In the genomic region with DNA sequence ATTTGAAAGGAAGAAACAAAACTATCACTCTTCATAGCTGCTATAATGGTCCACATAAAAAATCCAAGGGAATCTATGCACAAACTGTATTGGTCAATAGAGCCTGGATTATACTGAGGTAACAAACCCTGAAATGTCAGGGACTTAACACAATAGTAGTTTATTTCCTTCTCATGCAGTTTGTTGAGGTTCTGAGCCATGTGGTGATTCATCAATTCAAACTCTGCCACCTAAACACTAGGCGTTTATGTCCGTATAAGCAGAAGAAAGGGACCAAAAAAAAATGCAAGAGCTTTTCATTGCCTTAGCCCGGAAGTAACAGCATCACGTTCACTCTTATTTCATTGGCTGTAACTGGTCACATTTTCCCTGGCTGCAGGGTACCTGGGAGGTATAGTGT, we compare ENCODE assay signal across 15 cellular contexts.
DNase-seq lines count a peak whose midpoint lies in the region; ATAC-seq and TF ChIP-seq lines count a peak whose summit lies in the region.
"Had no signal": no experiment of that assay in that cellular context is flagged by ENCODE, and none has a peak within 500 bp of the region (broad histone marks: within the 10 kb centered on the region; RNA-seq: fewer than 3 reads in every experiment).

No MANE protein-coding gene starts in this region.

- POLR2A ChIA-PET in PC-3 (lab: Charles Lee; ENCODE audit: unreplicated experiment) = no interaction called here

- H3K4me3 Mint-ChIP-seq in GM23338 = no peak overlapping the region
- H3K4me3 Mint-ChIP-seq: B cell; CD4-positive, alpha-beta T cell; H9; IgD-negative memory B cell had no signal

- DNase-seq in GM23338 (ENCODE audit: low spot score) (no peak), PC-3 (peak; percentile 39), epithelial cell of prostate (ENCODE audit: low read depth, low spot score) (peak; percentile 29), activated gamma-delta T cell (lab: John Stamatoyannopoulos, UW) (no peak), NAMALWA (ENCODE audit: low spot score) (no peak)
- DNase-seq in activated CD4-positive, alpha-beta T cell treated with anti-CD3 and anti-CD28 coated beads, Interleukin-2, amount 50 U/mL, for 48 hours = no peak
- DNase-seq in activated effector memory CD4-positive, alpha-beta T cell treated with anti-CD3 and anti-CD28 coated beads, Interleukin-2, amount 50 U/mL, for 16 hours = no peak
- DNase-seq: C1 segment of cervical spinal cord; CD4-positive, alpha-beta T cell; DMS153; GF-D8; GM23248; H9 had no signal

- H3K36me3 ChIP-seq in GM23338 (ENCODE audit: insufficient read depth) (no peaks in the 10 kb centered on the region), PC-3 (ENCODE audit: low read depth, low read length) (no peaks in the 10 kb centered on the region)

- no peaks in the 10 kb centered on the region for H3K4me1 Mint-ChIP-seq in GM23338
- H3K4me1 Mint-ChIP-seq: B cell, H9, IgD-negative memory B cell had no signal

- H3K9me3 ChIP-seq in PC-3 (ENCODE audit: low read length) = no peaks in the 10 kb centered on the region

- intact Hi-C loops in PC-3 (cut with micrococcal nuclease) = no loop called here

- H3K27ac ChIP-seq in GM23338 (ENCODE audit: low read depth) = no peak overlapping the region
- no peak overlapping the region for H3K27ac ChIP-seq in PC-3 (ENCODE audit: low read length)
- no peak overlapping the region for H3K27ac ChIP-seq in epithelial cell of prostate
- H3K27ac ChIP-seq: GM23248 had no signal

- H3K27me3 Mint-ChIP-seq in GM23338 (ENCODE audit: insufficient read depth, low read depth, poor library complexity) = peaks cover 1% of the 10 kb centered on the region
- H3K27me3 Mint-ChIP-seq: B cell; CD4-positive, alpha-beta T cell had no signal

- H3K9me2 ChIP-seq in GM23338 (ENCODE audit: insufficient read depth) (peaks cover 3% of the 10 kb centered on the region), PC-3 (replicated peaks; ENCODE audit: low read length) (no peaks in the 10 kb centered on the region)

- H2AFZ ChIP-seq in GM23338 = 0 out of 2 replicates have a peak overlapping the region, but pooled peaks have one; percentile 59
- no peak overlapping the region for H2AFZ ChIP-seq in PC-3 (ENCODE audit: low read length)
- H2AFZ ChIP-seq: GM23248 had no signal

- H3K4me2 ChIP-seq in GM23338 = no peak overlapping the region
- H3K4me2 ChIP-seq in PC-3 (ENCODE audit: low read length) = no peak overlapping the region

- no peaks in the 10 kb centered on the region for H3K27me3 ChIP-seq in GM23338 (ENCODE audit: insufficient read depth)
- H3K27me3 ChIP-seq in PC-3 (ENCODE audit: low read length) = no peaks in the 10 kb centered on the region

- CTCF ChIA-PET in PC-3 (lab: Charles Lee) = no interaction called here

- no peak for TF ChIP-seq CTCF in GM23338 (conservative IDR thresholded peaks at IDR 0.05; ENCODE audit: low read depth in 2 of 2)
- TF ChIP-seq CTCF in PC-3 (conservative IDR thresholded peaks at IDR 0.05; ENCODE audit: low read depth, low read length) = no peak

- H3K79me2 ChIP-seq in GM23338 (replicated peaks; ENCODE audit: insufficient read depth) = no peaks in the 10 kb centered on the region
- no peaks in the 10 kb centered on the region for H3K79me2 ChIP-seq in PC-3 (ENCODE audit: low read length)

- H3K36me3 Mint-ChIP-seq in GM23338 (ENCODE audit: low read depth) = no peaks in the 10 kb centered on the region
- H3K36me3 Mint-ChIP-seq: IgD-negative memory B cell had no signal

- H3K27ac Mint-ChIP-seq in GM23338 = no peak overlapping the region
- H3K27ac Mint-ChIP-seq: B cell; CD4-positive, alpha-beta T cell; H9; IgD-negative memory B cell had no signal

- ATAC-seq in GM23338 = no peak
- no peak for ATAC-seq in PC-3

- H3F3A ChIP-seq in GM23338 (replicated peaks; ENCODE audit: low read depth) (no peaks in the 10 kb centered on the region), PC-3 (ENCODE audit: low read length, unreplicated experiment) (no peaks in the 10 kb centered on the region)

- no peaks in the 10 kb centered on the region for H4K20me1 ChIP-seq in GM23338 (replicated peaks; ENCODE audit: insufficient read depth)
- H4K20me1 ChIP-seq in PC-3 (ENCODE audit: low read length) = no peaks in the 10 kb centered on the region

- no peak overlapping the region for H3K9ac ChIP-seq in PC-3 (ENCODE audit: low read length)
- H3K9ac ChIP-seq: GM23248 had no signal

- BruUV-seq in PC-3 (replicated peaks; lab: Mats Ljungman, UMichigan) = no TSS peak

- H3K4me1 ChIP-seq in GM23338 (ENCODE audit: insufficient read depth) (no peaks in the 10 kb centered on the region), PC-3 (ENCODE audit: insufficient read depth, low read length) (no peaks in the 10 kb centered on the region)

- no peak overlapping the region for H3K4me3 ChIP-seq in GM23338
- H3K4me3 ChIP-seq in PC-3 (ENCODE audit: low read length) = no peak overlapping the region
- H3K4me3 ChIP-seq: GM23248 had no signal

- no peaks in the 10 kb centered on the region for H3K9me3 Mint-ChIP-seq in GM23338
- H3K9me3 Mint-ChIP-seq: CD4-positive, alpha-beta T cell; H9; IgD-negative memory B cell had no signal

TF ChIP-seq in GM23338, 12 proteins besides CTCF, POLR2A, EP300 and RAD21 (continues in another document):
- no peak for TF ChIP-seq EZH2phosphoT487 (IDR thresholded peaks at IDR 0.05; ENCODE audit: unreplicated experiment)
- TF ChIP-seq STAT1 (IDR thresholded peaks at IDR 0.05; ENCODE audit: unreplicated experiment) = no peak
- no peak for TF ChIP-seq NANOG (IDR thresholded peaks at IDR 0.05; ENCODE audit: borderline replicate concordance)
- TF ChIP-seq CREB1 (CRISPR knock-in tag; IDR thresholded peaks at IDR 0.05; ENCODE audit: low read depth) = no peak
- TF ChIP-seq POLR2AphosphoS5 (IDR thresholded peaks at IDR 0.05; ENCODE audit: low read depth) = no peak
- TF ChIP-seq ZNF331 (CRISPR knock-in tag; IDR thresholded peaks at IDR 0.05; ENCODE audit: low read depth) = no peak
- TF ChIP-seq, protein P1, sequence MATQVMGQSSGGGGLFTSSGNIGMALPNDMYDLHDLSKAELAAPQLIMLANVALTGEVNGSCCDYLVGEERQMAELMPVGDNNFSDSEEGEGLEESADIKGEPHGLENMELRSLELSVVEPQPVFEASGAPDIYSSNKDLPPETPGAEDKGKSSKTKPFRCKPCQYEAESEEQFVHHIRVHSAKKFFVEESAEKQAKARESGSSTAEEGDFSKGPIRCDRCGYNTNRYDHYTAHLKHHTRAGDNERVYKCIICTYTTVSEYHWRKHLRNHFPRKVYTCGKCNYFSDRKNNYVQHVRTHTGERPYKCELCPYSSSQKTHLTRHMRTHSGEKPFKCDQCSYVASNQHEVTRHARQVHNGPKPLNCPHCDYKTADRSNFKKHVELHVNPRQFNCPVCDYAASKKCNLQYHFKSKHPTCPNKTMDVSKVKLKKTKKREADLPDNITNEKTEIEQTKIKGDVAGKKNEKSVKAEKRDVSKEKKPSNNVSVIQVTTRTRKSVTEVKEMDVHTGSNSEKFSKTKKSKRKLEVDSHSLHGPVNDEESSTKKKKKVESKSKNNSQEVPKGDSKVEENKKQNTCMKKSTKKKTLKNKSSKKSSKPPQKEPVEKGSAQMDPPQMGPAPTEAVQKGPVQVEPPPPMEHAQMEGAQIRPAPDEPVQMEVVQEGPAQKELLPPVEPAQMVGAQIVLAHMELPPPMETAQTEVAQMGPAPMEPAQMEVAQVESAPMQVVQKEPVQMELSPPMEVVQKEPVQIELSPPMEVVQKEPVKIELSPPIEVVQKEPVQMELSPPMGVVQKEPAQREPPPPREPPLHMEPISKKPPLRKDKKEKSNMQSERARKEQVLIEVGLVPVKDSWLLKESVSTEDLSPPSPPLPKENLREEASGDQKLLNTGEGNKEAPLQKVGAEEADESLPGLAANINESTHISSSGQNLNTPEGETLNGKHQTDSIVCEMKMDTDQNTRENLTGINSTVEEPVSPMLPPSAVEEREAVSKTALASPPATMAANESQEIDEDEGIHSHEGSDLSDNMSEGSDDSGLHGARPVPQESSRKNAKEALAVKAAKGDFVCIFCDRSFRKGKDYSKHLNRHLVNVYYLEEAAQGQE (IDR thresholded peaks at IDR 0.05; ENCODE audit: unreplicated experiment) = no peak
- TF ChIP-seq ZNF114 (CRISPR knock-in tag; IDR thresholded peaks at IDR 0.05) = no peak

Comparison
In these comparisons a context has a peak if more than half of its experiments do, and no peak if none do; other contexts are left out.
1. DNase-seq: peak in PC-3 (single experiment) and epithelial cell of prostate (single experiment); none in GM23338 (single experiment), activated gamma-delta T cell (single experiment), activated CD4-positive, alpha-beta T cell treated with anti-CD3 and anti-CD28 coated beads, Interleukin-2, amount 50 U/mL, for 48 hours (0 of 2), NAMALWA (single experiment) and activated effector memory CD4-positive, alpha-beta T cell treated with anti-CD3 and anti-CD28 coated beads, Interleukin-2, amount 50 U/mL, for 16 hours (single experiment).